ENCODE assay signal across 14 cellular contexts in genomic region chr1:48526045-48526714, GRCh38. TPM values are rescaled to one million over a fixed set of nuclear protein-coding genes. Genes with fewer than 3 reads are reported as not detected.
A peak's percentile ranks its signal among the peaks of the same experiment; 100 is the strongest.
DNase-seq lines count a peak whose midpoint lies in the region; ATAC-seq and TF ChIP-seq lines count a peak whose summit lies in the region.
"Had no signal": no experiment of that assay in that cellular context is flagged by ENCODE, and none has a peak within 500 bp of the region (broad histone marks: within the 10 kb centered on the region; RNA-seq: fewer than 3 reads in every experiment).

No MANE protein-coding gene starts in this region.

- no peaks in the 10 kb centered on the region for H3K9me3 Mint-ChIP-seq in GM23338
- H3K9me3 Mint-ChIP-seq in stimulated activated effector memory CD8-positive, alpha-beta T cell treated with anti-CD3 and anti-CD28 coated beads, Interleukin-12 subunit alpha, Interleukin-12 subunit beta, amount 100 ng/mL, for 72 hours = no peaks in the 10 kb centered on the region
- H3K9me3 Mint-ChIP-seq: activated naive CD4-positive, alpha-beta T cell treated with anti-CD3 and anti-CD28 coated beads, Interleukin-2, amount 10 ng/mL, durations not matched to agents 7 days and 5 days; T-helper 2 cell treated with Interferon-gamma antibody and Interleukin-4, amounts not matched to agents 5 μg/mL and 100 μg/mL, for 36 hours had no signal

- H3K27ac Mint-ChIP-seq in GM23338 = peak overlapping the region; percentile 4; the same call in 1 of the 2 replicates
- no peak overlapping the region for H3K27ac Mint-ChIP-seq in stimulated activated effector memory CD8-positive, alpha-beta T cell treated with anti-CD3 and anti-CD28 coated beads, Interleukin-12 subunit alpha, Interleukin-12 subunit beta, amount 100 ng/mL, for 72 hours
- H3K27ac Mint-ChIP-seq: activated naive CD4-positive, alpha-beta T cell treated with anti-CD3 and anti-CD28 coated beads, Interleukin-2, amount 10 ng/mL, durations not matched to agents 7 days and 5 days; T-helper 2 cell treated with Interferon-gamma antibody and Interleukin-4, amounts not matched to agents 5 μg/mL and 100 μg/mL, for 36 hours had no signal

- no peaks in the 10 kb centered on the region for H3K27me3 Mint-ChIP-seq in GM23338 (ENCODE audit: insufficient read depth, low read depth, poor library complexity)
- H3K27me3 Mint-ChIP-seq: activated naive CD4-positive, alpha-beta T cell treated with anti-CD3 and anti-CD28 coated beads, Interleukin-2, amount 10 ng/mL, durations not matched to agents 7 days and 5 days had no signal

- no peaks in the 10 kb centered on the region for H3F3A ChIP-seq in GM23338 (replicated peaks; ENCODE audit: low read depth)

- no peak for TF ChIP-seq CTCF in GM23338 (conservative IDR thresholded peaks at IDR 0.05; ENCODE audit: low read depth in 2 of 2)
- no peak for TF ChIP-seq CTCF in fibroblast of pulmonary artery (IDR thresholded peaks at IDR 0.05; ENCODE audit: low read length, missing control alignments)

- DNase-seq in GM23338 (ENCODE audit: low spot score) = no peak
- DNase-seq in NCI-H748 (lab: John Stamatoyannopoulos, UW; ENCODE audit: unreplicated experiment) = peak; percentile 90
- peak; percentile 70 for DNase-seq in fibroblast of pulmonary artery (ENCODE audit: low read depth)
- DNase-seq in skeletal muscle cell (ENCODE audit: low read depth) = peak; percentile 67
- DNase-seq in stimulated activated effector memory CD8-positive, alpha-beta T cell treated with anti-CD3 and anti-CD28 coated beads, Interleukin-12 subunit alpha, Interleukin-12 subunit beta, amount 100 ng/mL, for 72 hours (ENCODE audit: low spot score in 2 of 2) = no peak
- no peak for DNase-seq in cerebellar cortex (ENCODE audit: low spot score)
- DNase-seq: activated naive CD4-positive, alpha-beta T cell treated with anti-CD3 and anti-CD28 coated beads, Interleukin-2, amount 10 ng/mL, durations not matched to agents 7 days and 5 days; stimulated activated CD4-positive, alpha-beta T cell treated with anti-CD3 and anti-CD28 coated beads, Interleukin-12 subunit alpha, Interleukin-12 subunit beta, amount 100 ng/mL, for 4 hours; uterus had no signal

- ATAC-seq in GM23338 (peak; percentile 19; the same call in 2 of the 3 replicates), GM18517 (IDR thresholded peaks at IDR 0.05; ENCODE audit: unreplicated experiment) (no peak), GM21717 (IDR thresholded peaks at IDR 0.05; ENCODE audit: unreplicated experiment) (no peak)
- no peak for ATAC-seq in stimulated activated effector memory CD8-positive, alpha-beta T cell treated with anti-CD3 and anti-CD28 coated beads, Interleukin-12 subunit alpha, Interleukin-12 subunit beta, amount 100 ng/mL, for 72 hours

- no peaks in the 10 kb centered on the region for H3K9me2 ChIP-seq in GM23338 (ENCODE audit: insufficient read depth)

- H2AFZ ChIP-seq in GM23338 = peak overlapping the region; percentile 95

- H3K4me1 ChIP-seq in GM23338 (ENCODE audit: insufficient read depth) = peaks cover 17% of the 10 kb centered on the region
- H3K4me1 ChIP-seq: HAP-1, uterus had no signal

- H3K27me3 ChIP-seq in GM23338 (ENCODE audit: insufficient read depth) = no peaks in the 10 kb centered on the region
- H3K27me3 ChIP-seq: uterus had no signal

- H3K4me1 Mint-ChIP-seq in GM23338 = peaks cover 12% of the 10 kb centered on the region
- no peaks in the 10 kb centered on the region for H3K4me1 Mint-ChIP-seq in stimulated activated effector memory CD8-positive, alpha-beta T cell treated with anti-CD3 and anti-CD28 coated beads, Interleukin-12 subunit alpha, Interleukin-12 subunit beta, amount 100 ng/mL, for 72 hours
- H3K4me1 Mint-ChIP-seq: activated naive CD4-positive, alpha-beta T cell treated with anti-CD3 and anti-CD28 coated beads, Interleukin-2, amount 10 ng/mL, durations not matched to agents 7 days and 5 days had no signal

- H3K36me3 ChIP-seq in GM23338 (ENCODE audit: insufficient read depth) = no peaks in the 10 kb centered on the region
- H3K36me3 ChIP-seq: HAP-1, uterus had no signal

- H3K4me3 ChIP-seq in GM23338 (no peak overlapping the region), fibroblast of pulmonary artery (replicated peaks; ENCODE audit: low read depth, low read length) (no peak overlapping the region), skeletal muscle cell (ENCODE audit: low read depth, low read length) (no peak overlapping the region)
- H3K4me3 ChIP-seq: HAP-1, uterus had no signal

- H3K4me3 Mint-ChIP-seq in GM23338 = no peak overlapping the region
- H3K4me3 Mint-ChIP-seq in stimulated activated effector memory CD8-positive, alpha-beta T cell treated with anti-CD3 and anti-CD28 coated beads, Interleukin-12 subunit alpha, Interleukin-12 subunit beta, amount 100 ng/mL, for 72 hours = no peak overlapping the region
- H3K4me3 Mint-ChIP-seq: activated naive CD4-positive, alpha-beta T cell treated with anti-CD3 and anti-CD28 coated beads, Interleukin-2, amount 10 ng/mL, durations not matched to agents 7 days and 5 days; T-helper 2 cell treated with Interferon-gamma antibody and Interleukin-4, amounts not matched to agents 5 μg/mL and 100 μg/mL, for 36 hours had no signal

- peak overlapping the region; percentile 39; the same call in 1 of the 2 replicates for H3K27ac ChIP-seq in GM23338 (ENCODE audit: low read depth)
- H3K27ac ChIP-seq: KMS-11, uterus had no signal

- H3K79me2 ChIP-seq in GM23338 (replicated peaks; ENCODE audit: insufficient read depth) = no peaks in the 10 kb centered on the region

- no peak overlapping the region for H3K4me2 ChIP-seq in GM23338
- H3K4me2 ChIP-seq: KMS-11 had no signal

- H4K20me1 ChIP-seq in GM23338 (replicated peaks; ENCODE audit: insufficient read depth) = no peaks in the 10 kb centered on the region

- H3K36me3 Mint-ChIP-seq in GM23338 (ENCODE audit: low read depth) = no peaks in the 10 kb centered on the region
- no peaks in the 10 kb centered on the region for H3K36me3 Mint-ChIP-seq in stimulated activated effector memory CD8-positive, alpha-beta T cell treated with anti-CD3 and anti-CD28 coated beads, Interleukin-12 subunit alpha, Interleukin-12 subunit beta, amount 100 ng/mL, for 72 hours
- H3K36me3 Mint-ChIP-seq: activated naive CD4-positive, alpha-beta T cell treated with anti-CD3 and anti-CD28 coated beads, Interleukin-2, amount 10 ng/mL, durations not matched to agents 7 days and 5 days had no signal

TF ChIP-seq in GM23338, 12 proteins besides CTCF, POLR2A, EP300 and RAD21 (continues in another document):
- TF ChIP-seq JUNB (IDR thresholded peaks at IDR 0.05; ENCODE audit: unreplicated experiment) = no peak
- TF ChIP-seq EZH2phosphoT487 (IDR thresholded peaks at IDR 0.05; ENCODE audit: unreplicated experiment) = no peak
- TF ChIP-seq REST (IDR thresholded peaks at IDR 0.05; ENCODE audit: unreplicated experiment) = no peak

RNA-seq across cellular contexts. Expression of gene SPATA6, which starts 54.2 kb away (rescaled TPM):
- total RNA-seq in GM23338 (2014; rRNA removed; shearing (Covaris generic)) = 7.5 and 10.6 TPM in 2 replicates
- polyA plus RNA-seq in GM23338 (2016; fragmentation: Nextera tagmentation; extraction: Ambion mirVana) = 10.9 and 13.3 TPM in 2 replicates

Comparison
In these comparisons a context has a peak if more than half of its experiments do, and no peak if none do; other contexts are left out.
1. DNase-seq: peak in NCI-H748 (single experiment), fibroblast of pulmonary artery (single experiment) and skeletal muscle cell (single experiment); none in GM23338 (single experiment), stimulated activated effector memory CD8-positive, alpha-beta T cell treated with anti-CD3 and anti-CD28 coated beads, Interleukin-12 subunit alpha, Interleukin-12 subunit beta, amount 100 ng/mL, for 72 hours (0 of 2) and cerebellar cortex (single experiment).